Comparison of ENCODE assay signal across 8 cellular contexts in genomic region chr4:82429728-82430192, GRCh38. TPM values are rescaled to one million over a fixed set of nuclear protein-coding genes. Genes with fewer than 3 reads are reported as not detected.
DNase-seq lines count a peak whose midpoint lies in the region; ATAC-seq, FAIRE-seq and TF ChIP-seq lines count a peak whose summit lies in the region.

No MANE protein-coding gene starts in this region.

- peak; percentile 50 for FAIRE-seq in GM12891 (lab: Jason Lieb, UNC)

- in situ Hi-C loops in Panc1 (cut with HindIII; ENCODE audit: low pct_unique_long_range_greater_than_20kb, low sequenced_read_pairs), result no loop called here

- H3K9me3 ChIP-seq in Panc1 (ENCODE audit: control insufficient read depth, insufficient read depth, low read depth, low read length), result no peaks in the 10 kb centered on the region
- H3K9me3 ChIP-seq in duodenal mucosa (ENCODE audit: control insufficient read depth in 1 of 2, low read length in 2 of 2), result no peaks in the 10 kb centered on the region
- H3K9me3 ChIP-seq in muscle layer of colon (ENCODE audit: low read length), result no peaks in the 10 kb centered on the region

- CTCF ChIA-PET in Panc1 (lab: Charles Lee), result no interaction called here

- H3K27ac Mint-ChIP-seq in HFFc6, result peak overlapping the region; percentile 99

- TF ChIP-seq POLR2A in GM12891 (IDR thresholded peaks at IDR 0.05; ENCODE audit: low read depth, low read length), result peak; percentile 39; the same call in 1 of the 2 replicates

- peak overlapping the region; percentile 85 to 96 for H3K4me3 ChIP-seq in Panc1 (ENCODE audit: low read depth in 2 of 2, low read length in 2 of 2)
- peak overlapping the region; percentile 99 to 100 for H3K4me3 ChIP-seq in duodenal mucosa (ENCODE audit: low read depth in 1 of 2, low read length in 2 of 2)
- peak overlapping the region; percentile 66 to 91 for H3K4me3 ChIP-seq in muscle layer of colon (ENCODE audit: low read depth in 1 of 2, low read length in 2 of 2)

- H3K4me1 Mint-ChIP-seq in HFFc6 (ENCODE audit: low read depth), result peaks cover 55% of the 10 kb centered on the region

- H3K9ac ChIP-seq in duodenal mucosa (ENCODE audit: low read depth in 1 of 2, low read length in 2 of 2) (peak overlapping the region; percentile 95 to 96), muscle layer of colon (ENCODE audit: low read length) (peak overlapping the region; percentile 51)

- H3K4me3 Mint-ChIP-seq in HFFc6, result peak overlapping the region; percentile 95

- peak; percentile 68 for TF ChIP-seq CTCF in HFFc6 (IDR thresholded peaks at IDR 0.05)
- peak; percentile 49 for TF ChIP-seq CTCF in Panc1 (IDR thresholded peaks at IDR 0.05)

- peak; percentile 26 for ATAC-seq in Panc1
- ATAC-seq in HG03442 (IDR thresholded peaks at IDR 0.05; ENCODE audit: unreplicated experiment), result no peak

- peaks cover 20% of the 10 kb centered on the region for H3K4me1 ChIP-seq in Panc1 (ENCODE audit: control insufficient read depth, insufficient read depth, low read length)
- peaks cover 32% of the 10 kb centered on the region in 2 donors for H3K4me1 ChIP-seq in duodenal mucosa (ENCODE audit: control insufficient read depth in 1 of 2, insufficient read depth in 2 of 2, low read length in 2 of 2)
- peaks cover 31% of the 10 kb centered on the region for H3K4me1 ChIP-seq in muscle layer of colon (ENCODE audit: insufficient read depth, low read length)

- H3K36me3 Mint-ChIP-seq in HFFc6 (ENCODE audit: low read depth), result peaks cover 47% of the 10 kb centered on the region

- H3K9me3 Mint-ChIP-seq in HFFc6, result peaks cover 4% of the 10 kb centered on the region; the same call in 1 of the 2 replicates

- BruUV-seq in Panc1 (replicated peaks; lab: Mats Ljungman, UMichigan), result no TSS peak

- DNase-seq in GM12891 (ENCODE audit: insufficient read length, low spot score), result no peak
- peak; percentile 52 for DNase-seq in HFFc6
- DNase-seq in Panc1 (ENCODE audit: low read depth, low spot score), result no peak
- DNase-seq in globus pallidus (ENCODE audit: low spot score), result no peak
- DNase-seq in SK-N-DZ (ENCODE audit: low spot score), result no peak

- no peaks in the 10 kb centered on the region for H3K27me3 ChIP-seq in Panc1 (ENCODE audit: control insufficient read depth, insufficient read depth, low read length)
- H3K27me3 ChIP-seq in duodenal mucosa (ENCODE audit: control insufficient read depth in 1 of 2, insufficient read depth in 2 of 2, low read length in 2 of 2), result no peaks in the 10 kb centered on the region
- H3K27me3 ChIP-seq in muscle layer of colon (ENCODE audit: control insufficient read depth in 1 of 2, insufficient read depth in 2 of 2, low read length in 2 of 2), result no peaks in the 10 kb centered on the region

- intact Hi-C loops in Panc1 (cut with micrococcal nuclease; ENCODE audit: unreplicated experiment), result loop anchor here (5.0 kb wide), 1 partner anchor 57 kb away; the partner anchor contains the start of gene HNRNPD

- peaks cover 20% of the 10 kb centered on the region for H3K27me3 Mint-ChIP-seq in HFFc6 (ENCODE audit: insufficient read depth)

- POLR2A ChIA-PET in Panc1 (lab: Charles Lee), result interaction anchor here (1.0 kb wide), 1 partner anchor 58 kb away, joined by 5 read pairs; no protein-coding TSS in a partner anchor

- H3K27ac ChIP-seq in Panc1 (ENCODE audit: low read length), result peak overlapping the region; percentile 89
- H3K27ac ChIP-seq in duodenal mucosa (ENCODE audit: low read depth, low read length), result peak overlapping the region; percentile 97
- H3K27ac ChIP-seq in muscle layer of colon (ENCODE audit: low read depth, low read length), result peak overlapping the region; percentile 99

- peaks cover 43% of the 10 kb centered on the region for H3K36me3 ChIP-seq in Panc1 (ENCODE audit: control insufficient read depth, insufficient read depth, low read length)
- H3K36me3 ChIP-seq in duodenal mucosa (ENCODE audit: control insufficient read depth in 1 of 2, insufficient read depth in 2 of 2, low read length in 2 of 2), result peaks cover 23 to 24% of the 10 kb centered on the region in 2 donors
- H3K36me3 ChIP-seq in muscle layer of colon (ENCODE audit: insufficient read depth, low read length), result peaks cover 18% of the 10 kb centered on the region

TF ChIP-seq in GM12891, 5 proteins besides CTCF, POLR2A, EP300 and RAD21:
- TF ChIP-seq SPI1 (IDR thresholded peaks at IDR 0.05; ENCODE audit: low read depth, low read length), result no peak
- TF ChIP-seq POLR2AphosphoS5 (IDR thresholded peaks at IDR 0.05; ENCODE audit: low read depth, low read length), result 0 out of 2 replicates have a peak, but pooled peaks have one; percentile 16
- TF ChIP-seq POU2F2 (IDR thresholded peaks at IDR 0.05; ENCODE audit: low read depth, low read length), result no peak

RNA-seq across cellular contexts. Expression of gene HNRNPDL, which starts 0.5 kb away (rescaled TPM):
- 282 TPM for polyA plus RNA-seq in GM12891 (2012; ENCODE audit: low read depth, missing spikeins)
- total RNA-seq in HFFc6 (2021; fragmentation: NEBNext Ultra II Directional; extraction: Animal tissue kit (Norgen Biotek cat#: 25700)), result 100 to 1,000 TPM; 207 to 297 (median 258) TPM
- 146 TPM for total RNA-seq in Panc1 (2021; ENCODE audit: unreplicated experiment)
- polyA plus RNA-seq in Panc1 (2012; ENCODE audit: insufficient read length), result 107 TPM
- polyA plus RNA-seq in SK-N-DZ (2014; cell fraction: cytosol; rRNA removed), result 542 and 545 TPM in 2 replicates
- 637 and 848 TPM in 2 replicates for polyA plus RNA-seq in SK-N-DZ (2014; cell fraction: nucleus; rRNA removed)

RNA-seq across cellular contexts. Expression of gene ENOPH1, which starts 0.6 kb away (rescaled TPM):
- polyA plus RNA-seq in GM12891 (2012; ENCODE audit: low read depth, missing spikeins), result 27.0 TPM
- total RNA-seq in HFFc6 (2021; fragmentation: NEBNext Ultra II Directional; extraction: Animal tissue kit (Norgen Biotek cat#: 25700)), result 10 to 100 TPM; 30.5 to 39.8 (median 33.5) TPM
- total RNA-seq in Panc1 (2021; ENCODE audit: unreplicated experiment), result 34.7 TPM
- polyA plus RNA-seq in Panc1 (2012; ENCODE audit: insufficient read length), result 28.0 TPM
- polyA plus RNA-seq in SK-N-DZ (2014; cell fraction: cytosol; rRNA removed), result 113 and 116 TPM in 2 replicates
- 53.1 and 66.1 TPM in 2 replicates for polyA plus RNA-seq in SK-N-DZ (2014; cell fraction: nucleus; rRNA removed)

RNA-seq across cellular contexts. Expression of gene HNRNPD, which starts 56.0 kb away (rescaled TPM):
- polyA plus RNA-seq in GM12891 (2012; ENCODE audit: low read depth, missing spikeins), result 260 TPM
- 100 to 1,000 TPM; 149 to 284 (median 243) TPM for total RNA-seq in HFFc6 (2021; fragmentation: NEBNext Ultra II Directional; extraction: Animal tissue kit (Norgen Biotek cat#: 25700))
- 170 TPM for total RNA-seq in Panc1 (2021; ENCODE audit: unreplicated experiment)
- polyA plus RNA-seq in Panc1 (2012; ENCODE audit: insufficient read length), result 339 TPM
- polyA plus RNA-seq in SK-N-DZ (2014; cell fraction: cytosol; rRNA removed), result 49.2 and 90.0 TPM in 2 replicates
- 73.0 and 191 TPM in 2 replicates for polyA plus RNA-seq in SK-N-DZ (2014; cell fraction: nucleus; rRNA removed)
